ENCODE assay signal across 16 cellular contexts in the genomic region with DNA sequence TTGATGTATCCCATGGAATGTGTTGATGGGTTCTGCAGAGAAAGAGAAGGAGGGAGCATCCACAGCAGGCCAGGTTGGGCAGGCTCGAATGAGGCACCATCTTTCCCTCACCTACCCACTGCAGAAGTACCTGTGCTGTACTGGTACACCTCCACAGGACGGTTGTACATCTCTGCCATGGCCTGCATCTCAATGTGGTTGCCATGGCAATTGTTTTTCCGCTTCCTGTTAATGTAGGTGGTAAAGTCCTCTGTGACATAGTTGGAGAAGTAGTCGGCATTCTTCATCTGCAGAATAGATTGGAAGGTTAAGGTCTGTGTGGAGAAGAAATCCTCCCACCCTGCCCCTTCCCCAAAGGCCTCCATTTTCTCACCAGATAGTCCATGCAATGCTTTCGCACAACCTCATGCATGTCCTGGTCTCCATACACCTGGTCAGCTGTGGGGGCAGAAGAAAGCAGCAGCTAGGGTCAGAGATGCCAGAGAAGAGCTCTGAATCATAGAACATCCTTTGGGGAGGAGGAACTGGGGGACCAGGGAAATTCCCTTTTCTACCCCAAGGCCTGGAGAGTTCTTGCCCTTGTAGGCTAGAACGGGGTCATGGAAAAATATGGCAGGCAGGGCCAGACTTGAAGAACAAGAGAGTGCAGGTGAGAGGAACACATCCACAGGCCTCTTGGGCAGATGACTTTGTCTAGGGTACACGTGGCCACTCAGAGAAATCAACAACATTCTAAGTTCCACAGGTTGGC. TPM values are rescaled to one million over a fixed set of nuclear protein-coding genes. Genes with fewer than 3 reads are reported as not detected.
DNase-seq lines count a peak whose midpoint lies in the region; ATAC-seq and TF ChIP-seq lines count a peak whose summit lies in the region.
"Had no signal": no experiment of that assay in that cellular context is flagged by ENCODE, and none has a peak within 500 bp of the region (broad histone marks: within the 10 kb centered on the region; RNA-seq: fewer than 3 reads in every experiment).

No MANE protein-coding gene starts in this region.

- no peak overlapping the region for H3K4me3 ChIP-seq in CD4-positive, alpha-beta memory T cell (ENCODE audit: low read length in 2 of 2)
- H3K4me3 ChIP-seq in HL-60 (replicated peaks; ENCODE audit: insufficient read depth, low read length): no peak overlapping the region
- H3K4me3 ChIP-seq: mucosa of descending colon, SK-N-MC had no signal

- POLR2A ChIA-PET in CD4-positive, alpha-beta memory T cell (lab: Charles Lee; ENCODE audit: partially characterized antibody): interaction anchor here (1.0 to 11.3 kb wide), 4 partner anchors 7 to 37 kb away, joined by 3 to 235 read pairs (median 7); a partner anchor contains a TSS
- POLR2A ChIA-PET in naive thymus-derived CD8-positive, alpha-beta T cell (lab: Charles Lee): interaction anchor here (0.6 to 13.3 kb wide), 3 partner anchors 12 to 225 kb away, joined by 3 to 276 read pairs (median 5); a partner anchor contains a TSS

- peak overlapping the region; percentile 68 for H3K27ac ChIP-seq in CD4-positive, alpha-beta memory T cell (ENCODE audit: low read depth, low read length)
- H3K27ac ChIP-seq in HL-60 (replicated peaks): 0 out of 2 replicates have a peak overlapping the region, but pooled peaks have one; percentile 27
- H3K27ac ChIP-seq: SK-N-MC, VCaP had no signal

- H3K4me3 Mint-ChIP-seq in CD4-positive, alpha-beta memory T cell: peak overlapping the region in 7 of 8 donors; percentile 39 to 80 (median 77)
- peak overlapping the region; percentile 64 for H3K4me3 Mint-ChIP-seq in activated T-helper 1 cell treated with anti-CD3 and anti-CD28 coated beads, Interleukin-12 subunit alpha, Interleukin-12 subunit beta, Interleukin-2, Interleukin-4 antibody, amounts not matched to agents 30 ng/mL and 10 ng/mL and 1 ng/mL, durations not matched to agents 14 hours and 24 hours and 36 hours
- H3K4me3 Mint-ChIP-seq in naive thymus-derived CD8-positive, alpha-beta T cell: peak overlapping the region in 9 of 10 donors; percentile 28 to 72 (median 56)
- H3K4me3 Mint-ChIP-seq: brain, HFFc6 had no signal

- H3K4me1 Mint-ChIP-seq in CD4-positive, alpha-beta memory T cell: peaks cover 47 to 73% (median 61%) of the 10 kb centered on the region in 4 donors
- H3K4me1 Mint-ChIP-seq in activated T-helper 1 cell treated with anti-CD3 and anti-CD28 coated beads, Interleukin-12 subunit alpha, Interleukin-12 subunit beta, Interleukin-2, Interleukin-4 antibody, amounts not matched to agents 30 ng/mL and 10 ng/mL and 1 ng/mL, durations not matched to agents 14 hours and 24 hours and 36 hours (ENCODE audit: low read depth): peaks cover 61% of the 10 kb centered on the region
- peaks cover 28 to 66% (median 60%) of the 10 kb centered on the region in 4 donors for H3K4me1 Mint-ChIP-seq in naive thymus-derived CD8-positive, alpha-beta T cell

- intact Hi-C loops in CD4-positive, alpha-beta memory T cell (cut with micrococcal nuclease): no loop called here
- intact Hi-C loops in activated T-helper 1 cell treated with anti-CD3 and anti-CD28 coated beads, Interleukin-12 subunit alpha, Interleukin-12 subunit beta, Interleukin-2, Interleukin-4 antibody, amounts not matched to agents 30 ng/mL and 10 ng/mL and 1 ng/mL, durations not matched to agents 14 hours and 24 hours and 36 hours (cut with micrococcal nuclease): loop anchor here (5.0 to 10.0 kb wide), 4 partner anchors 132 to 1280 kb away; a partner anchor contains a TSS

- peaks cover 24 to 49% of the 10 kb centered on the region in 2 donors for H3K36me3 Mint-ChIP-seq in CD4-positive, alpha-beta memory T cell
- H3K36me3 Mint-ChIP-seq in activated T-helper 1 cell treated with anti-CD3 and anti-CD28 coated beads, Interleukin-12 subunit alpha, Interleukin-12 subunit beta, Interleukin-2, Interleukin-4 antibody, amounts not matched to agents 30 ng/mL and 10 ng/mL and 1 ng/mL, durations not matched to agents 14 hours and 24 hours and 36 hours (ENCODE audit: low read depth): peaks cover 41% of the 10 kb centered on the region
- peaks cover 5 to 40% (median 24%) of the 10 kb centered on the region in 3 donors for H3K36me3 Mint-ChIP-seq in naive thymus-derived CD8-positive, alpha-beta T cell

- no peaks in the 10 kb centered on the region for H3K27me3 ChIP-seq in CD4-positive, alpha-beta memory T cell (ENCODE audit: insufficient read depth, low read length)
- no peaks in the 10 kb centered on the region for H3K27me3 ChIP-seq in HL-60 (ENCODE audit: insufficient read depth, poor library complexity, severe bottlenecking)

- peak; percentile 17 to 18 for ATAC-seq in naive thymus-derived CD8-positive, alpha-beta T cell
- no peak for ATAC-seq in GM18517 (IDR thresholded peaks at IDR 0.05; ENCODE audit: unreplicated experiment)
- ATAC-seq: left cardiac atrium, mucosa of descending colon had no signal

- H3K27me3 Mint-ChIP-seq in CD4-positive, alpha-beta memory T cell: no peaks in the 10 kb centered on the region
- no peaks in the 10 kb centered on the region for H3K27me3 Mint-ChIP-seq in activated T-helper 1 cell treated with anti-CD3 and anti-CD28 coated beads, Interleukin-12 subunit alpha, Interleukin-12 subunit beta, Interleukin-2, Interleukin-4 antibody, amounts not matched to agents 30 ng/mL and 10 ng/mL and 1 ng/mL, durations not matched to agents 14 hours and 24 hours and 36 hours (ENCODE audit: insufficient read depth)
- no peaks in the 10 kb centered on the region for H3K27me3 Mint-ChIP-seq in naive thymus-derived CD8-positive, alpha-beta T cell
- H3K27me3 Mint-ChIP-seq: brain had no signal

- no peaks in the 10 kb centered on the region for H3K9me3 ChIP-seq in CD4-positive, alpha-beta memory T cell (ENCODE audit: control insufficient read depth in 1 of 2, low read length in 2 of 2)
- H3K9me3 ChIP-seq: mucosa of descending colon had no signal

- no peak for TF ChIP-seq CTCF in HL-60 (IDR thresholded peaks at IDR 0.05; ENCODE audit: insufficient read depth, low read length)

- peaks cover 5% of the 10 kb centered on the region for H3K36me3 ChIP-seq in CD4-positive, alpha-beta memory T cell (ENCODE audit: insufficient read depth, low read length)

- peaks cover 67% of the 10 kb centered on the region for H3K4me1 ChIP-seq in CD4-positive, alpha-beta memory T cell (ENCODE audit: insufficient read depth, low read length)

- peaks cover 0 to 7% (median 0%) of the 10 kb centered on the region in 8 donors for H3K9me3 Mint-ChIP-seq in CD4-positive, alpha-beta memory T cell
- H3K9me3 Mint-ChIP-seq in activated T-helper 1 cell treated with anti-CD3 and anti-CD28 coated beads, Interleukin-12 subunit alpha, Interleukin-12 subunit beta, Interleukin-2, Interleukin-4 antibody, amounts not matched to agents 30 ng/mL and 10 ng/mL and 1 ng/mL, durations not matched to agents 14 hours and 24 hours and 36 hours: no peaks in the 10 kb centered on the region
- peaks cover 0 to 6% (median 0%) of the 10 kb centered on the region in 9 donors for H3K9me3 Mint-ChIP-seq in naive thymus-derived CD8-positive, alpha-beta T cell
- H3K9me3 Mint-ChIP-seq: HFFc6 had no signal

- peak overlapping the region; percentile 95 to 99 (median 97) for H3K27ac Mint-ChIP-seq in CD4-positive, alpha-beta memory T cell
- peak overlapping the region; percentile 94 for H3K27ac Mint-ChIP-seq in activated T-helper 1 cell treated with anti-CD3 and anti-CD28 coated beads, Interleukin-12 subunit alpha, Interleukin-12 subunit beta, Interleukin-2, Interleukin-4 antibody, amounts not matched to agents 30 ng/mL and 10 ng/mL and 1 ng/mL, durations not matched to agents 14 hours and 24 hours and 36 hours
- peak overlapping the region; percentile 87 to 99 (median 98) for H3K27ac Mint-ChIP-seq in naive thymus-derived CD8-positive, alpha-beta T cell
- H3K27ac Mint-ChIP-seq: brain, HFFc6 had no signal

- DNase-seq in CD4-positive, alpha-beta memory T cell: peak; percentile 68 to 84 (median 80)
- DNase-seq in HL-60 (ENCODE audit: low read depth in 1 of 2, low spot score in 1 of 2) (no peak), hepatic stellate cell (ENCODE audit: low spot score) (no peak), NCI-H1436 (lab: John Stamatoyannopoulos, UW) (no peak), HK-2 (ENCODE audit: unreplicated experiment) (no peak)
- DNase-seq in activated T-helper 1 cell treated with anti-CD3 and anti-CD28 coated beads, Interleukin-12 subunit alpha, Interleukin-12 subunit beta, Interleukin-2, Interleukin-4 antibody, amounts not matched to agents 30 ng/mL and 10 ng/mL and 1 ng/mL, durations not matched to agents 14 hours and 24 hours and 36 hours (ENCODE audit: low spot score): no peak
- DNase-seq in naive thymus-derived CD8-positive, alpha-beta T cell: peak in 6 of 10 donors; percentile 41 to 74 (median 64)
- DNase-seq: HFFc6, hippocampal formation, left cardiac atrium, mucosa of descending colon, NCI-H345 had no signal

- CTCF ChIA-PET in CD4-positive, alpha-beta memory T cell (lab: Charles Lee; ENCODE audit: partially characterized antibody): interaction anchor here (1.4 to 2.8 kb wide), 2 partner anchors 11 to 43 kb away, joined by 3 to 17 read pairs; no protein-coding TSS in a partner anchor

RNA-seq across cellular contexts. Expression of a gene that starts 15.9 kb away (rescaled TPM):
- 100 to 1,000 TPM; 117 to 118 TPM for total RNA-seq in CD4-positive, alpha-beta memory T cell
- 100 to 1,000 TPM; 396 to 489 TPM for polyA plus RNA-seq in CD4-positive, alpha-beta memory T cell
- 475 and 478 TPM in 2 replicates for total RNA-seq in activated T-helper 1 cell treated with anti-CD3 and anti-CD28 coated beads, Interleukin-12 subunit alpha, Interleukin-12 subunit beta, Interleukin-2, Interleukin-4 antibody, amounts not matched to agents 30 ng/mL and 10 ng/mL and 1 ng/mL, durations not matched to agents 14 hours and 24 hours and 36 hours
- total RNA-seq in naive thymus-derived CD8-positive, alpha-beta T cell: 100 to 1,000 TPM; 126 to 132 TPM
- polyA plus RNA-seq in naive thymus-derived CD8-positive, alpha-beta T cell: 100 to 1,000 TPM; 170 to 331 (median 313) TPM

RNA-seq across cellular contexts. Expression of a gene that starts 22.7 kb away (rescaled TPM):
- total RNA-seq in CD4-positive, alpha-beta memory T cell: 10 to 100 TPM; 92.0 to 94.5 TPM
- polyA plus RNA-seq in CD4-positive, alpha-beta memory T cell: 10 to 100 TPM; 16.5 to 45.6 TPM
- total RNA-seq in activated T-helper 1 cell treated with anti-CD3 and anti-CD28 coated beads, Interleukin-12 subunit alpha, Interleukin-12 subunit beta, Interleukin-2, Interleukin-4 antibody, amounts not matched to agents 30 ng/mL and 10 ng/mL and 1 ng/mL, durations not matched to agents 14 hours and 24 hours and 36 hours: 84.1 and 84.8 TPM in 2 replicates
- total RNA-seq in naive thymus-derived CD8-positive, alpha-beta T cell: 10 to 100 TPM; 98.7 to 99.4 TPM
- 10 to 100 TPM; 23.7 to 48.4 (median 24.3) TPM for polyA plus RNA-seq in naive thymus-derived CD8-positive, alpha-beta T cell

RNA-seq across cellular contexts. Expression of a gene that starts 23.3 kb away (rescaled TPM):
- total RNA-seq in CD4-positive, alpha-beta memory T cell: 10 to 100 TPM; 13.8 to 15.8 TPM
- polyA plus RNA-seq in CD4-positive, alpha-beta memory T cell: 10 to 100 TPM; 11.8 to 14.4 TPM
- 24.9 and 26.5 TPM in 2 replicates for total RNA-seq in activated T-helper 1 cell treated with anti-CD3 and anti-CD28 coated beads, Interleukin-12 subunit alpha, Interleukin-12 subunit beta, Interleukin-2, Interleukin-4 antibody, amounts not matched to agents 30 ng/mL and 10 ng/mL and 1 ng/mL, durations not matched to agents 14 hours and 24 hours and 36 hours
- total RNA-seq in naive thymus-derived CD8-positive, alpha-beta T cell: 10 to 100 TPM; 11.4 to 12.7 TPM
- polyA plus RNA-seq in naive thymus-derived CD8-positive, alpha-beta T cell: 1 to 10 TPM; 6.8 to 8.1 (median 7.3) TPM

RNA-seq across cellular contexts. Expression of a gene that starts 36.9 kb away (rescaled TPM):
- 1 to 10 TPM; 1.8 to 1.9 TPM for total RNA-seq in CD4-positive, alpha-beta memory T cell
- 1 to 10 TPM in 1 of 2 donors, not detected in 1; 1.0 TPM for polyA plus RNA-seq in CD4-positive, alpha-beta memory T cell
- total RNA-seq in activated T-helper 1 cell treated with anti-CD3 and anti-CD28 coated beads, Interleukin-12 subunit alpha, Interleukin-12 subunit beta, Interleukin-2, Interleukin-4 antibody, amounts not matched to agents 30 ng/mL and 10 ng/mL and 1 ng/mL, durations not matched to agents 14 hours and 24 hours and 36 hours: 3.3 and 4.0 TPM in 2 replicates
- 1 to 10 TPM; 1.6 to 1.7 TPM for total RNA-seq in naive thymus-derived CD8-positive, alpha-beta T cell
- under 1 TPM in 2 of 3 donors, not detected in 1; 0.06 to 0.08 TPM for polyA plus RNA-seq in naive thymus-derived CD8-positive, alpha-beta T cell

RNA-seq across cellular contexts. Expression of a gene that starts 37.0 kb away (rescaled TPM):
- total RNA-seq in CD4-positive, alpha-beta memory T cell: 10 to 100 TPM; 59.6 to 64.4 TPM
- polyA plus RNA-seq in CD4-positive, alpha-beta memory T cell: 10 to 100 TPM; 80.0 to 94.1 TPM
- total RNA-seq in activated T-helper 1 cell treated with anti-CD3 and anti-CD28 coated beads, Interleukin-12 subunit alpha, Interleukin-12 subunit beta, Interleukin-2, Interleukin-4 antibody, amounts not matched to agents 30 ng/mL and 10 ng/mL and 1 ng/mL, durations not matched to agents 14 hours and 24 hours and 36 hours: 112 and 119 TPM in 2 replicates
- total RNA-seq in naive thymus-derived CD8-positive, alpha-beta T cell: 10 to 100 TPM; 66.4 to 68.8 TPM
- 100 to 1,000 TPM in 1 of 3 donors, 10 to 100 TPM in 2; 92.7 to 114 (median 94.5) TPM for polyA plus RNA-seq in naive thymus-derived CD8-positive, alpha-beta T cell

Comparison
In these comparisons a context has a peak if more than half of its experiments do, and no peak if none do; other contexts are left out.
1. DNase-seq: peak in CD4-positive, alpha-beta memory T cell (5 of 5) and naive thymus-derived CD8-positive, alpha-beta T cell (6 of 10); none in HL-60 (0 of 2), activated T-helper 1 cell treated with anti-CD3 and anti-CD28 coated beads, Interleukin-12 subunit alpha, Interleukin-12 subunit beta, Interleukin-2, Interleukin-4 antibody, amounts not matched to agents 30 ng/mL and 10 ng/mL and 1 ng/mL, durations not matched to agents 14 hours and 24 hours and 36 hours (single experiment), hepatic stellate cell (single experiment), NCI-H1436 (single experiment) and HK-2 (single experiment).
2. Peak in every context shown above with its lines, with median percentiles within 50 percentile points of each other: H3K27ac Mint-ChIP-seq and H3K4me3 Mint-ChIP-seq.